ENCODE assay signal across 27 cellular contexts in genomic region chr10:96309631-96310358, GRCh38. TPM values are rescaled to one million over a fixed set of nuclear protein-coding genes. Genes with fewer than 3 reads are reported as not detected.
DNase-seq lines count a peak whose midpoint lies in the region; TF ChIP-seq lines count a peak whose summit lies in the region.
"Had no signal": no experiment of that assay in that cellular context is flagged by ENCODE, and none has a peak within 500 bp of the region (broad histone marks: within the 10 kb centered on the region; RNA-seq: fewer than 3 reads in every experiment).

No MANE protein-coding gene starts in this region.

- H3K27ac Mint-ChIP-seq in endothelial cell (ENCODE audit: unreplicated experiment): no peak overlapping the region
- H3K27ac Mint-ChIP-seq: immature natural killer cell; T-helper 1 cell treated with Interleukin-12 subunit alpha and Interleukin-12 subunit beta and Interleukin-4 antibody, amounts not matched to agents 30 μg/mL and 1 μg/mL, for 36 hours had no signal

- no peaks in the 10 kb centered on the region for H3F3A ChIP-seq in OCI-LY1 (ENCODE audit: insufficient read depth, low read length)

- 42 to 43% methylated on average over 2 of the region's 2 CpGs for WGBS in sigmoid colon, 2 donors

- H3K36me3 ChIP-seq in H7 (replicated peaks; ENCODE audit: control insufficient read depth, insufficient read depth, low read length): no peaks in the 10 kb centered on the region
- H3K36me3 ChIP-seq in OCI-LY1 (ENCODE audit: insufficient read depth, low read length): no peaks in the 10 kb centered on the region
- H3K36me3 ChIP-seq in sigmoid colon: no peaks in the 10 kb centered on the region
- H3K36me3 ChIP-seq: adrenal gland had no signal

- DNase-seq in H7 (peak; percentile 71), iPS-NIHi11 (ENCODE audit: low spot score) (peak; percentile 77), sigmoid colon (no peak), endothelial cell (ENCODE audit: low spot score) (no peak), amygdala (lab: John Stamatoyannopoulos, UW) (no peak), C1 segment of cervical spinal cord (lab: John Stamatoyannopoulos, UW) (no peak)
- DNase-seq: activated CD4-positive, alpha-beta T cell treated with anti-CD3 and anti-CD28 coated beads, Interleukin-2, amount 50 U/mL, for 4 hours; activated gamma-delta T cell; adrenal gland; dermis blood vessel endothelial cell; EL; erythroblast; GOT3; immature natural killer cell; naive thymus-derived CD4-positive, alpha-beta T cell; NCI-H1417; NCI-H2107; NCI-H526; SIG-M5; stimulated activated CD8-positive, alpha-beta memory T cell treated with anti-CD3 and anti-CD28 coated beads, Interleukin-4, amount 100 ng/mL, for 48 hours had no signal

- no peak overlapping the region for H3K4me3 Mint-ChIP-seq in endothelial cell (ENCODE audit: unreplicated experiment)
- H3K4me3 Mint-ChIP-seq: immature natural killer cell; naive thymus-derived CD4-positive, alpha-beta T cell; T-helper 1 cell treated with Interleukin-12 subunit alpha and Interleukin-12 subunit beta and Interleukin-4 antibody, amounts not matched to agents 30 μg/mL and 1 μg/mL, for 36 hours had no signal

- H3K9ac ChIP-seq in OCI-LY1 (ENCODE audit: low read length): no peak overlapping the region

- H3K79me2 ChIP-seq in OCI-LY1 (ENCODE audit: insufficient read depth, low read length): no peaks in the 10 kb centered on the region

- H3K27me3 Mint-ChIP-seq in endothelial cell (ENCODE audit: unreplicated experiment): peaks cover 2% of the 10 kb centered on the region

- H3K4me1 ChIP-seq in OCI-LY1 (ENCODE audit: insufficient read depth, low read length, severe bottlenecking) (peaks cover 79% of the 10 kb centered on the region), sigmoid colon (peaks cover 0 to 22% (median 18%) of the 10 kb centered on the region in 4 donors)
- H3K4me1 ChIP-seq: adrenal gland had no signal

- H3K9me3 Mint-ChIP-seq in endothelial cell (ENCODE audit: unreplicated experiment): peaks cover 3% of the 10 kb centered on the region
- H3K9me3 Mint-ChIP-seq: immature natural killer cell; naive thymus-derived CD4-positive, alpha-beta T cell; T-helper 1 cell treated with Interleukin-12 subunit alpha and Interleukin-12 subunit beta and Interleukin-4 antibody, amounts not matched to agents 30 μg/mL and 1 μg/mL, for 36 hours had no signal

- intact Hi-C loops in sigmoid colon (cut with DNase I): no loop called here

- H3K27ac ChIP-seq in OCI-LY1 (ENCODE audit: low read depth, low read length, poor library complexity, severe bottlenecking): peak overlapping the region; percentile 51
- H3K27ac ChIP-seq in sigmoid colon: peak overlapping the region in 3 of 4 donors; percentile 19 to 64 (median 64)
- H3K27ac ChIP-seq: adrenal gland had no signal

- H3K27me3 ChIP-seq in H7 (ENCODE audit: control insufficient read depth, insufficient read depth, low read length): no peaks in the 10 kb centered on the region
- no peaks in the 10 kb centered on the region for H3K27me3 ChIP-seq in OCI-LY1 (ENCODE audit: insufficient read depth, low read length)
- H3K27me3 ChIP-seq in sigmoid colon: no peaks in the 10 kb centered on the region

- no peak overlapping the region for H2AFZ ChIP-seq in OCI-LY1 (ENCODE audit: low read length)

- TF ChIP-seq EP300 in sigmoid colon (IDR thresholded peaks at IDR 0.05): no peak

- H3K4me3 ChIP-seq in H7 (ENCODE audit: insufficient read depth, low read depth, low read length) (no peak overlapping the region), OCI-LY1 (ENCODE audit: low read depth, low read length, poor library complexity, severe bottlenecking) (no peak overlapping the region), sigmoid colon (no peak overlapping the region)
- H3K4me3 ChIP-seq: adrenal gland had no signal

- H3K4me2 ChIP-seq in OCI-LY1 (ENCODE audit: low read length): no peak overlapping the region

- TF ChIP-seq CTCF in OCI-LY1 (IDR thresholded peaks at IDR 0.05; ENCODE audit: low read length): no peak
- no peak for TF ChIP-seq CTCF in sigmoid colon (IDR thresholded peaks at IDR 0.05)
- TF ChIP-seq CTCF in endothelial cell (IDR thresholded peaks at IDR 0.05; ENCODE audit: unreplicated experiment): no peak

- H3K4me1 Mint-ChIP-seq in endothelial cell (ENCODE audit: unreplicated experiment): peaks cover 28% of the 10 kb centered on the region
- H3K4me1 Mint-ChIP-seq: immature natural killer cell had no signal

- no peaks in the 10 kb centered on the region for H3K36me3 Mint-ChIP-seq in endothelial cell (ENCODE audit: low read depth, unreplicated experiment)
- H3K36me3 Mint-ChIP-seq: immature natural killer cell had no signal

- H3K9me3 ChIP-seq in OCI-LY1 (ENCODE audit: low read length) (no peaks in the 10 kb centered on the region), sigmoid colon (no peaks in the 10 kb centered on the region)
- H3K9me3 ChIP-seq: adrenal gland had no signal

- no peak for TF ChIP-seq POLR2A in sigmoid colon (IDR thresholded peaks at IDR 0.05)

- H4K20me1 ChIP-seq in OCI-LY1 (ENCODE audit: insufficient read depth, low read length): no peaks in the 10 kb centered on the region

- H3K9me2 ChIP-seq in OCI-LY1 (ENCODE audit: low read depth, low read length): no peaks in the 10 kb centered on the region

RNA-seq across cellular contexts. Expression of gene DNTT, which starts 5.6 kb away (rescaled TPM):
- total RNA-seq in H7 (2014; rRNA removed; shearing (Covaris generic)): 0.22 TPM in 1 of 2 replicates, not detected in the other
- total RNA-seq in sigmoid colon: not detected
- polyA plus RNA-seq in sigmoid colon: not detected
- not detected for total RNA-seq in endothelial cell (ENCODE audit: unreplicated experiment)
- total RNA-seq: adrenal gland, dermis blood vessel endothelial cell, frontal cortex, lung microvascular endothelial cell, M059J, pulmonary artery endothelial cell had no signal
- polyA plus RNA-seq: adrenal gland had no signal

RNA-seq across cellular contexts. Expression of gene BLNK, which starts 38.4 kb away (rescaled TPM):
- total RNA-seq in H7 (2014; rRNA removed; shearing (Covaris generic)): not detected in 2 replicates
- total RNA-seq in sigmoid colon (1 to 10 TPM in 3 of 4 donors, under 1 TPM in 1; 0.99 to 2.2 (median 1.6) TPM), endothelial cell (ENCODE audit: unreplicated experiment) (not detected)
- 10 to 100 TPM in 1 of 3 donors, 1 to 10 TPM in 2; 8.6 to 24.0 (median 9.6) TPM for polyA plus RNA-seq in sigmoid colon
- total RNA-seq: dermis blood vessel endothelial cell, lung microvascular endothelial cell, M059J, pulmonary artery endothelial cell had no signal

RNA-seq across cellular contexts. Expression of gene OPALIN, which starts 49.0 kb away (rescaled TPM):
- total RNA-seq in H7 (2014; rRNA removed; shearing (Covaris generic)): not detected in 2 replicates
- total RNA-seq in sigmoid colon (not detected), endothelial cell (ENCODE audit: unreplicated experiment) (not detected)
- not detected for polyA plus RNA-seq in sigmoid colon
- total RNA-seq: adrenal gland; dermis blood vessel endothelial cell; frontal cortex; lung microvascular endothelial cell; M059J; naive thymus-derived CD4-positive, alpha-beta T cell; OCI-LY7; pulmonary artery endothelial cell had no signal
- polyA plus RNA-seq: adrenal gland; immature natural killer cell; naive thymus-derived CD4-positive, alpha-beta T cell had no signal

Comparison
In these comparisons a context has a peak if more than half of its experiments do, and no peak if none do; other contexts are left out.
1. DNase-seq: peak in H7 (single experiment) and iPS-NIHi11 (single experiment); none in sigmoid colon (single experiment), endothelial cell (single experiment), amygdala (0 of 56) and C1 segment of cervical spinal cord (0 of 14).